In genomic region chrX:121958886-121959285, GRCh38 we compare ENCODE assay signal across 19 cellular contexts.
DNase-seq lines count a peak whose midpoint lies in the region; ATAC-seq and TF ChIP-seq lines count a peak whose summit lies in the region.
"Had no signal": no experiment of that assay in that cellular context is flagged by ENCODE, and none has a peak within 500 bp of the region (broad histone marks: within the 10 kb centered on the region; RNA-seq: fewer than 3 reads in every experiment).

No MANE protein-coding gene starts in this region.

- no peak overlapping the region for H2BK5ac ChIP-seq in neuronal stem cell (ENCODE audit: low read length)

- no peak overlapping the region for H3K14ac ChIP-seq in neuronal stem cell (ENCODE audit: low read length)

- no peaks in the 10 kb centered on the region for H3K36me3 ChIP-seq in neuronal stem cell (replicated peaks in 1 of 2; ENCODE audit: control insufficient read depth in 2 of 2, insufficient read depth in 2 of 2, low read length in 2 of 2)
- H3K36me3 ChIP-seq: BLaER1, breast epithelium, sigmoid colon, SJSA1 had no signal

- no peak overlapping the region for H2BK120ac ChIP-seq in neuronal stem cell (ENCODE audit: low read depth, low read length)

- no peaks in the 10 kb centered on the region for H3K27me3 ChIP-seq in neuronal stem cell (ENCODE audit: control insufficient read depth in 3 of 3, insufficient read depth in 3 of 3, low read depth in 1 of 3, low read length in 3 of 3)
- H3K27me3 ChIP-seq: breast epithelium, sigmoid colon, SJSA1 had no signal

- no peaks in the 10 kb centered on the region for H3K9me3 ChIP-seq in neuronal stem cell (replicated peaks in 1 of 2; ENCODE audit: control insufficient read depth in 2 of 2, insufficient read depth in 1 of 2, low read depth in 1 of 2, low read length in 2 of 2)
- H3K9me3 ChIP-seq: sigmoid colon, SJSA1 had no signal

- no peak overlapping the region for H3K9ac ChIP-seq in neuronal stem cell (ENCODE audit: low read depth, low read length, poor library complexity)
- H3K9ac ChIP-seq: BLaER1 had no signal

- no peak overlapping the region for H4K8ac ChIP-seq in neuronal stem cell (ENCODE audit: low read depth, low read length)

- H3K4me3 ChIP-seq in epithelial cell of esophagus (ENCODE audit: low read length) (no peak overlapping the region), neuronal stem cell (ENCODE audit: low read length in 2 of 2) (no peak overlapping the region)
- H3K4me3 ChIP-seq: BLaER1, breast epithelium, sigmoid colon, SJSA1 had no signal

- no peak overlapping the region for H2BK15ac ChIP-seq in neuronal stem cell (ENCODE audit: low read length)

- no peaks in the 10 kb centered on the region for H3K79me1 ChIP-seq in neuronal stem cell (ENCODE audit: low read depth, low read length)

- no peak overlapping the region for H2BK12ac ChIP-seq in neuronal stem cell (ENCODE audit: low read length)

- no peak overlapping the region for H2AK5ac ChIP-seq in neuronal stem cell (ENCODE audit: low read depth, low read length)

- H3K27ac ChIP-seq in neuronal stem cell (replicated peaks; ENCODE audit: low read length), result no peak overlapping the region
- H3K27ac ChIP-seq: BLaER1, breast epithelium, sigmoid colon, SJSA1 had no signal

- peak; percentile 40 for DNase-seq in A172 (ENCODE audit: low spot score)
- peak; percentile 36 for DNase-seq in RKO (ENCODE audit: low spot score)
- DNase-seq in epithelial cell of esophagus (ENCODE audit: low read depth), result peak; percentile 46
- DNase-seq in neuronal stem cell (ENCODE audit: low spot score), result no peak
- DNase-seq in HK-2 (ENCODE audit: unreplicated experiment), result no peak
- DNase-seq: activated CD4-positive, alpha-beta T cell treated with anti-CD3 and anti-CD28 coated beads for 4 hours; immature natural killer cell; KG1; NCI-H1048; NCI-H187; NCI-H2227 treated with DMSO at 0.1 percent for 48 hours; NCI-H82; sigmoid colon had no signal

- no peak overlapping the region for H4K91ac ChIP-seq in neuronal stem cell (ENCODE audit: low read depth, low read length, poor library complexity)

- H3K4ac ChIP-seq in neuronal stem cell (ENCODE audit: low read length), result no peak overlapping the region

- H3K4me2 ChIP-seq in neuronal stem cell (ENCODE audit: insufficient read depth, low read length, poor library complexity, severe bottlenecking), result no peak overlapping the region
- H3K4me2 ChIP-seq: BLaER1 had no signal

- ATAC-seq in GM18868 (IDR thresholded peaks at IDR 0.05; ENCODE audit: unreplicated experiment), result peak; percentile 90
- no peak for ATAC-seq in HG02938 (IDR thresholded peaks at IDR 0.05; ENCODE audit: unreplicated experiment)
- ATAC-seq in activated CD4-positive, CD25-positive, alpha-beta regulatory T cell treated with anti-CD3 and anti-CD28 coated beads, Interleukin-2, amount 50 U/mL, for 24 hours, result no peak

- no peak overlapping the region for H3K23ac ChIP-seq in neuronal stem cell (ENCODE audit: low read depth, low read length, poor library complexity)

- H3K4me1 ChIP-seq in neuronal stem cell (ENCODE audit: control insufficient read depth in 2 of 2, insufficient read depth in 1 of 2, low read depth in 1 of 2, low read length in 2 of 2), result no peaks in the 10 kb centered on the region
- H3K4me1 ChIP-seq: BLaER1, breast epithelium, sigmoid colon had no signal

- no peak for TF ChIP-seq CTCF in epithelial cell of esophagus (IDR thresholded peaks at IDR 0.05; ENCODE audit: insufficient read depth, low read depth, low read length, missing control alignments)

- no peak overlapping the region for H2AFZ ChIP-seq in neuronal stem cell (ENCODE audit: low read length)

- no peak overlapping the region for H3K18ac ChIP-seq in neuronal stem cell (ENCODE audit: low read length)

Comparison
In these comparisons a context has a peak if more than half of its experiments do, and no peak if none do; other contexts are left out.
1. DNase-seq: peak in A172 (single experiment), RKO (single experiment) and epithelial cell of esophagus (single experiment); none in neuronal stem cell (single experiment) and HK-2 (single experiment).